ENCODE assay signal across 9 cellular contexts in the genomic region with DNA sequence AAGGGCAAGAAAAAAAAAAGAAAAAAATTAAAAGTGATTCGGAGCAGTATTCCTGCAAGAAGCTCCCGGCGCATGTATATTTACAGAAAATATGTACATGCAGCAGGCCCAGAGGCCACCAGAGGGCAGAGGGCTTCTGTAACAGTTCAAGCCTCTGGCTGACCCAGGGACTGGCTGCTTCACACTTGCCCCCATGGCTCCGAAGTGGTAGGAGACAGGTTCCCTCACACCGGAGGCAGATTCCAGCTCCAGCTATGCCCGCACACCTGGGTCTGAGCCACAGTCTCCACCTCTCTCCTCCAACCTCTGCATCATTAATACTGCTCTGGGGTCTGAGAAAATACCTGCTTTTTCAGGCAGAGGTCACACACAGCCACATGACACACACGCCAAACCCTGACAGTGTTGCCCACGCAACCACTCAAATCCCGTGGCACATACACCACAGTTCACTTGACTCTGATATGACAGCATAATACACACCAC. TPM values are rescaled to one million over a fixed set of nuclear protein-coding genes. Genes with fewer than 3 reads are reported as not detected.
DNase-seq lines count a peak whose midpoint lies in the region; ATAC-seq and TF ChIP-seq lines count a peak whose summit lies in the region.
"Had no signal": no experiment of that assay in that cellular context is flagged by ENCODE, and none has a peak within 500 bp of the region (broad histone marks: within the 10 kb centered on the region; RNA-seq: fewer than 3 reads in every experiment).

No MANE protein-coding gene starts in this region.

- ATAC-seq in activated CD8-positive, alpha-beta T cell treated with anti-CD3 and anti-CD28 coated beads for 36 hours = no peak
- ATAC-seq in HG03520 (IDR thresholded peaks at IDR 0.05; ENCODE audit: unreplicated experiment) = no peak

- peak overlapping the region in 1 of 2 experiments; percentile 19 for H3K4me3 ChIP-seq in neutrophil (ENCODE audit: low read depth in 1 of 2, low read length in 1 of 2)

- H3K4me3 Mint-ChIP-seq in activated CD8-positive, alpha-beta T cell treated with anti-CD3 and anti-CD28 coated beads for 36 hours = no peak overlapping the region

- H3K36me3 ChIP-seq in neutrophil = no peaks in the 10 kb centered on the region

- H3K27me3 ChIP-seq in neutrophil = no peaks in the 10 kb centered on the region

- H3K9me3 Mint-ChIP-seq in activated CD8-positive, alpha-beta T cell treated with anti-CD3 and anti-CD28 coated beads for 36 hours = no peaks in the 10 kb centered on the region

- peaks cover 34% of the 10 kb centered on the region for H3K4me1 Mint-ChIP-seq in activated CD8-positive, alpha-beta T cell treated with anti-CD3 and anti-CD28 coated beads for 36 hours (ENCODE audit: low read depth)

- TF ChIP-seq CTCF in activated CD8-positive, alpha-beta T cell treated with anti-CD3 and anti-CD28 coated beads for 36 hours (IDR thresholded peaks at IDR 0.05) = peak; percentile 81
- peak; percentile 76 for TF ChIP-seq CTCF in neutrophil (IDR thresholded peaks at IDR 0.05)

- intact Hi-C loops in activated CD8-positive, alpha-beta T cell treated with anti-CD3 and anti-CD28 coated beads for 36 hours (cut with micrococcal nuclease) = no loop called here

- no peaks in the 10 kb centered on the region for H3K27me3 Mint-ChIP-seq in activated CD8-positive, alpha-beta T cell treated with anti-CD3 and anti-CD28 coated beads for 36 hours

- H3K9me3 ChIP-seq in neutrophil = no peaks in the 10 kb centered on the region

- peak overlapping the region; percentile 99 for H3K27ac ChIP-seq in neutrophil

- peak overlapping the region; percentile 30 for H3K27ac Mint-ChIP-seq in activated CD8-positive, alpha-beta T cell treated with anti-CD3 and anti-CD28 coated beads for 36 hours

- CTCF ChIA-PET in activated CD8-positive, alpha-beta T cell treated with anti-CD3 and anti-CD28 coated beads for 36 hours (lab: Charles Lee) = interaction anchor here (0.6 to 11.1 kb wide), 23 partner anchors 10 to 110 kb away, joined by 3 to 200 read pairs (median 4); a partner anchor contains a TSS

- peak; percentile 30 for DNase-seq in NCI-H146 (lab: John Stamatoyannopoulos, UW)
- no peak for DNase-seq in NCI-H146 treated with DMSO at 0.1 percent for 48 hours (lab: John Stamatoyannopoulos, UW; ENCODE audit: unreplicated experiment)
- peak; percentile 16 for DNase-seq in NCI-H1092 treated with DMSO at 0.1 percent for 48 hours (lab: John Stamatoyannopoulos, UW)
- DNase-seq in activated CD8-positive, alpha-beta T cell treated with anti-CD3 and anti-CD28 coated beads for 36 hours = peak; percentile 81
- peak; percentile 31 for DNase-seq in fibroblast of gingiva (ENCODE audit: low read depth)
- no peak for DNase-seq in putamen (ENCODE audit: low spot score)

- POLR2A ChIA-PET in activated CD8-positive, alpha-beta T cell treated with anti-CD3 and anti-CD28 coated beads for 36 hours (lab: Charles Lee) = interaction anchor here (0.6 to 5.3 kb wide), 9 partner anchors 10 to 94 kb away, joined by 3 to 57 read pairs (median 4); a partner anchor contains a TSS

- peaks cover 39 to 41% of the 10 kb centered on the region in 2 experiments for H3K4me1 ChIP-seq in neutrophil (ENCODE audit: control insufficient read depth in 1 of 2, insufficient read depth in 1 of 2, low read depth in 1 of 2, low read length in 1 of 2)

- peaks cover 20% of the 10 kb centered on the region for H3K36me3 Mint-ChIP-seq in activated CD8-positive, alpha-beta T cell treated with anti-CD3 and anti-CD28 coated beads for 36 hours (ENCODE audit: low read depth)

RNA-seq across cellular contexts. Expression of a gene that starts 2.2 kb away (rescaled TPM):
- 100 to 1,000 TPM; 174 to 175 TPM for total RNA-seq in activated CD8-positive, alpha-beta T cell treated with anti-CD3 and anti-CD28 coated beads for 36 hours
- total RNA-seq: dermis microvascular lymphatic vessel endothelial cell had no signal

RNA-seq across cellular contexts. Expression of a gene that starts 17.4 kb away (rescaled TPM):
- not detected for total RNA-seq in activated CD8-positive, alpha-beta T cell treated with anti-CD3 and anti-CD28 coated beads for 36 hours

RNA-seq across cellular contexts. Expression of a gene that starts 26.2 kb away (rescaled TPM):
- total RNA-seq in activated CD8-positive, alpha-beta T cell treated with anti-CD3 and anti-CD28 coated beads for 36 hours = 10 to 100 TPM; 50.0 to 52.1 TPM

RNA-seq across cellular contexts. Expression of a gene that starts 26.2 kb away (rescaled TPM):
- under 1 TPM in 1 of 2 experiments, not detected in 1; 0.43 TPM for total RNA-seq in activated CD8-positive, alpha-beta T cell treated with anti-CD3 and anti-CD28 coated beads for 36 hours

RNA-seq across cellular contexts. Expression of a gene that starts 33.2 kb away (rescaled TPM):
- total RNA-seq in activated CD8-positive, alpha-beta T cell treated with anti-CD3 and anti-CD28 coated beads for 36 hours = 10 to 100 TPM; 70.8 to 78.7 TPM

Comparison
In these comparisons a context has a peak if more than half of its experiments do, and no peak if none do; other contexts are left out.
1. DNase-seq: peak in NCI-H146 (single experiment), NCI-H1092 treated with DMSO at 0.1 percent for 48 hours (single experiment), activated CD8-positive, alpha-beta T cell treated with anti-CD3 and anti-CD28 coated beads for 36 hours (single experiment) and fibroblast of gingiva (single experiment); none in NCI-H146 treated with DMSO at 0.1 percent for 48 hours (single experiment) and putamen (single experiment).